Comparison of ENCODE assay signal across 6 cellular contexts in genomic region chr17:45146616-45147101, GRCh38. TPM values are rescaled to one million over a fixed set of nuclear protein-coding genes. Genes with fewer than 3 reads are reported as not detected.
DNase-seq lines count a peak whose midpoint lies in the region; ATAC-seq and TF ChIP-seq lines count a peak whose summit lies in the region.

No MANE protein-coding gene starts in this region.

- peaks cover 2 to 5% of the 10 kb centered on the region in 2 donors for H3K4me1 ChIP-seq in esophagus (ENCODE audit: control insufficient read depth in 2 of 2, insufficient read depth in 2 of 2, low read length in 1 of 2)
- peaks cover 30 to 78% (median 58%) of the 10 kb centered on the region in 6 donors for H3K4me1 ChIP-seq in spleen

- WGBS in esophagus, 2 donors: 45 to 47% methylated on average over 9 of the region's 9 CpGs
- 69 to 76% (median 72%) methylated on average over 9 of the region's 9 CpGs for WGBS in spleen, 5 donors

- peak overlapping the region; percentile 100 for H3K27ac Mint-ChIP-seq in activated naive CD4-positive, alpha-beta T cell treated with anti-CD3 and anti-CD28 coated beads for 36 hours

- H3K27ac ChIP-seq in esophagus (ENCODE audit: low read depth in 2 of 2, low read length in 1 of 2): peak overlapping the region; percentile 97 to 98
- peak overlapping the region; percentile 95 to 100 (median 99) for H3K27ac ChIP-seq in spleen

- H3K4me3 ChIP-seq in esophagus (ENCODE audit: low read depth in 1 of 2, low read length in 2 of 2) (peak overlapping the region; percentile 58 to 59), spleen (peak overlapping the region; percentile 50 to 88 (median 68))

- peak overlapping the region; percentile 97 for H3K4me3 Mint-ChIP-seq in activated naive CD4-positive, alpha-beta T cell treated with anti-CD3 and anti-CD28 coated beads for 36 hours

- H3K4me1 Mint-ChIP-seq in activated naive CD4-positive, alpha-beta T cell treated with anti-CD3 and anti-CD28 coated beads for 36 hours (ENCODE audit: low read depth): peaks cover 45% of the 10 kb centered on the region

- ATAC-seq in HG03571 (IDR thresholded peaks at IDR 0.05; ENCODE audit: unreplicated experiment): no peak

- CTCF ChIA-PET in activated naive CD4-positive, alpha-beta T cell treated with anti-CD3 and anti-CD28 coated beads for 36 hours (lab: Charles Lee): interaction anchor here (3.7 kb wide), 1 partner anchor 11 kb away, joined by 25 read pairs; the partner anchor contains the start of gene ACBD4

- H3K9me3 ChIP-seq in esophagus (ENCODE audit: control insufficient read depth in 2 of 2, insufficient read depth in 1 of 2, low read depth in 1 of 2, low read length in 1 of 2) (no peaks in the 10 kb centered on the region), spleen (no peaks in the 10 kb centered on the region)

- H3K27me3 ChIP-seq in esophagus (ENCODE audit: control insufficient read depth in 1 of 2, insufficient read depth in 2 of 2, low read length in 2 of 2) (no peaks in the 10 kb centered on the region), spleen (replicated peaks in 1 of 7) (no peaks in the 10 kb centered on the region)

- H3K27me3 Mint-ChIP-seq in activated naive CD4-positive, alpha-beta T cell treated with anti-CD3 and anti-CD28 coated beads for 36 hours (ENCODE audit: low read depth): no peaks in the 10 kb centered on the region

- intact Hi-C loops in activated naive CD4-positive, alpha-beta T cell treated with anti-CD3 and anti-CD28 coated beads for 36 hours (cut with micrococcal nuclease): no loop called here
- intact Hi-C loops in spleen (cut with DNase I; ENCODE audit: low total_unique reads): no loop called here

- H3K9me3 Mint-ChIP-seq in activated naive CD4-positive, alpha-beta T cell treated with anti-CD3 and anti-CD28 coated beads for 36 hours: no peaks in the 10 kb centered on the region

- H3K36me3 ChIP-seq in esophagus (ENCODE audit: control insufficient read depth in 2 of 2, insufficient read depth in 2 of 2, low read length in 1 of 2) (no peaks in the 10 kb centered on the region), spleen (no peaks in the 10 kb centered on the region)

- no peak for DNase-seq in activated naive CD4-positive, alpha-beta T cell treated with anti-CD3 and anti-CD28 coated beads for 36 hours
- DNase-seq in activated naive CD4-positive, alpha-beta T cell (lab: John Stamatoyannopoulos, UW): no peak
- DNase-seq in spleen: no peak
- no peak for DNase-seq in GF-D8 (lab: John Stamatoyannopoulos, UW)

- no peak for TF ChIP-seq POLR2A in spleen (IDR thresholded peaks at IDR 0.05)

- H3K36me3 Mint-ChIP-seq in activated naive CD4-positive, alpha-beta T cell treated with anti-CD3 and anti-CD28 coated beads for 36 hours (ENCODE audit: low read depth): peaks cover 17% of the 10 kb centered on the region

- TF ChIP-seq CTCF in spleen (IDR thresholded peaks at IDR 0.05 in 8 of 11, conservative IDR thresholded peaks at IDR 0.05 in 3 of 11): no peak

RNA-seq across cellular contexts. Expression of gene HEXIM1, which starts 1.6 kb away (rescaled TPM):
- 10 to 100 TPM; 24.3 to 24.7 TPM for total RNA-seq in activated naive CD4-positive, alpha-beta T cell treated with anti-CD3 and anti-CD28 coated beads for 36 hours
- polyA plus RNA-seq in esophagus (10 to 100 TPM; 20.4 to 24.2 TPM), spleen (10 to 100 TPM; 12.9 to 26.7 (median 15.1) TPM)
- total RNA-seq in spleen: 10 to 100 TPM; 23.4 to 43.1 (median 27.8) TPM

RNA-seq across cellular contexts. Expression of gene ACBD4, which starts 11.2 kb away (rescaled TPM):
- 10 to 100 TPM; 12.3 to 12.7 TPM for total RNA-seq in activated naive CD4-positive, alpha-beta T cell treated with anti-CD3 and anti-CD28 coated beads for 36 hours
- 1 to 10 TPM; 5.9 to 8.8 TPM for polyA plus RNA-seq in esophagus
- 10 to 100 TPM; 14.1 to 24.6 (median 20.2) TPM for total RNA-seq in spleen
- polyA plus RNA-seq in spleen: 10 to 100 TPM; 22.8 to 32.8 (median 31.8) TPM

RNA-seq across cellular contexts. Expression of gene PLCD3, which starts 14.3 kb away (rescaled TPM):
- 1 to 10 TPM; 2.4 TPM for total RNA-seq in activated naive CD4-positive, alpha-beta T cell treated with anti-CD3 and anti-CD28 coated beads for 36 hours
- polyA plus RNA-seq in esophagus (10 to 100 TPM; 34.2 to 47.3 TPM), spleen (1 to 10 TPM; 1.5 to 3.5 (median 3.4) TPM)
- total RNA-seq in spleen: 1 to 10 TPM; 2.8 to 9.9 (median 7.1) TPM

RNA-seq across cellular contexts. Expression of gene HEXIM2, which starts 15.0 kb away (rescaled TPM):
- total RNA-seq in activated naive CD4-positive, alpha-beta T cell treated with anti-CD3 and anti-CD28 coated beads for 36 hours: 1 to 10 TPM; 3.5 TPM
- 1 to 10 TPM; 3.7 to 4.5 TPM for polyA plus RNA-seq in esophagus
- 1 to 10 TPM; 4.0 to 9.4 (median 6.1) TPM for total RNA-seq in spleen
- 10 to 100 TPM in 1 of 3 donors, 1 to 10 TPM in 2; 8.7 to 10.4 (median 9.9) TPM for polyA plus RNA-seq in spleen
